ENCODE assay signal across 11 cellular contexts in the genomic region with DNA sequence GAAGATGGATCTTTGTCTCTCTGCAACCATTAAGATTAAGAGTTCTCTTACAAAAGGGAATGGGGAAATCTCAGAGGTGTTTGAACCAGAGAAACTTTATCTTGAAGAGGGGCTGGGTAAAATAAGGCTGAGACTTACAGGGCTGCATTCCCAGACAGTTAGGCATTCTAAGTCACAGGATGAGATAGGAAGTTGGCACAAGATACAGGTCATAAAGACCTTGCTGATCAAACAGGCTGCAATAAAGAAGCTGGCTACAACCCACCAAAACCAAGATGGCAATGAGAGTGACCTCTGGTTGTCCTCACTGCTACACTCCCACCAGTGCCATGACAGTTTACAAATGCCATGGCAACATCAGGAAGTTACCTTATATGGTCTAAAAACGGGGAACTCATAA. TPM values are rescaled to one million over a fixed set of nuclear protein-coding genes. Genes with fewer than 3 reads are reported as not detected.
DNase-seq lines count a peak whose midpoint lies in the region; TF ChIP-seq lines count a peak whose summit lies in the region.
"Not testable (repeated sequence)": the region's sequence is repeated elsewhere in the genome, so short reads cannot be mapped to it uniquely, and the experiment has no call there.
"Had no signal": no experiment of that assay in that cellular context is flagged by ENCODE, and none has a peak within 500 bp of the region (broad histone marks: within the 10 kb centered on the region; RNA-seq: fewer than 3 reads in every experiment).

No MANE protein-coding gene starts in this region.

- not testable (repeated sequence) for TF ChIP-seq CTCF in Caco-2 (IDR thresholded peaks at IDR 0.05; ENCODE audit: insufficient read depth in 1 of 2, low read depth in 1 of 2, low read length in 1 of 2, severe bottlenecking in 1 of 2, unreplicated experiment in 1 of 2); VCaP (conservative IDR thresholded peaks at IDR 0.05); mammary epithelial cell (conservative IDR thresholded peaks at IDR 0.05 in 1 of 2, IDR thresholded peaks at IDR 0.05 in 1 of 2; ENCODE audit: extremely low read depth in 1 of 2, insufficient read depth in 1 of 2, low read depth in 1 of 2, low read length in 2 of 2); esophagus squamous epithelium (IDR thresholded peaks at IDR 0.05); osteoblast (IDR thresholded peaks at IDR 0.05; ENCODE audit: extremely low read depth, low read depth, low read length); type B pancreatic cell (conservative IDR thresholded peaks at IDR 0.05)

- intact Hi-C loops in Caco-2 (cut with micrococcal nuclease; ENCODE audit: unreplicated experiment); esophagus squamous epithelium (cut with DNase I): not testable (repeated sequence)
- intact Hi-C loops in mammary epithelial cell (cut with micrococcal nuclease), result loop anchor here (5.0 kb wide), 4 partner anchors 110 to 270 kb away; a partner anchor contains a TSS

- H3K4me1 Mint-ChIP-seq in Caco-2 (ENCODE audit: low read depth, unreplicated experiment), result peaks cover 25% of the 10 kb centered on the region
- not testable (repeated sequence) for H3K4me1 Mint-ChIP-seq in type B pancreatic cell (ENCODE audit: unreplicated experiment)

- 63% methylated on average over 1 of the region's 1 CpG for WGBS in mammary epithelial cell (ENCODE audit: low coverage, missing lambda C conversion rate)
- 40 to 63% methylated on average over 1 of the region's 1 CpG for WGBS in esophagus squamous epithelium, 2 donors

- H3K4me1 ChIP-seq in Caco-2 (peaks cover 51% of the 10 kb centered on the region), mammary epithelial cell (ENCODE audit: insufficient read depth, low read length) (peaks cover 22% of the 10 kb centered on the region), esophagus squamous epithelium (peaks cover 0 to 20% (median 5%) of the 10 kb centered on the region in 3 donors), osteoblast (ENCODE audit: insufficient read depth, low read length) (peaks cover 18% of the 10 kb centered on the region)

- H3K27ac ChIP-seq in VCaP (peak overlapping the region; percentile 44; the same call in 1 of the 2 replicates), mammary epithelial cell (ENCODE audit: insufficient read depth, low read depth, low read length) (peak overlapping the region; percentile 62), esophagus squamous epithelium (peak overlapping the region; percentile 36 to 73 (median 68)), osteoblast (ENCODE audit: low read depth, low read length) (peak overlapping the region; percentile 77)

- not testable (repeated sequence) for H3K36me3 Mint-ChIP-seq in Caco-2 (ENCODE audit: insufficient read depth, unreplicated experiment); type B pancreatic cell

- H3K36me3 ChIP-seq in Caco-2 (ENCODE audit: control insufficient read depth, insufficient read depth, low read length); MG63; mammary epithelial cell (ENCODE audit: insufficient read depth, low read length); esophagus squamous epithelium; osteoblast (ENCODE audit: insufficient read depth, low read length): not testable (repeated sequence)

- H3K4me3 ChIP-seq in Caco-2 (ENCODE audit: low read depth, low read length); MG63; mammary epithelial cell (replicated peaks in 1 of 3; ENCODE audit: insufficient read depth in 1 of 3, low read depth in 2 of 3, low read length in 3 of 3); esophagus squamous epithelium; osteoblast (ENCODE audit: insufficient read depth, low read length): not testable (repeated sequence)

- not testable (repeated sequence) for H3K9ac ChIP-seq in mammary epithelial cell (ENCODE audit: insufficient read depth, low read length)

- H3K27ac Mint-ChIP-seq in Caco-2 (ENCODE audit: unreplicated experiment) (peak overlapping the region; percentile 34), type B pancreatic cell (peak overlapping the region; percentile 86)

- not testable (repeated sequence) for H4K20me1 ChIP-seq in mammary epithelial cell (ENCODE audit: insufficient read depth, low read length); osteoblast (ENCODE audit: insufficient read depth, low read length)

- H3K9me3 ChIP-seq in Caco-2; MG63; mammary epithelial cell (replicated peaks; ENCODE audit: insufficient read depth, low read length); esophagus squamous epithelium; osteoblast (ENCODE audit: low read depth, low read length): not testable (repeated sequence)

- not testable (repeated sequence) for H3K27me3 ChIP-seq in Caco-2 (replicated peaks; ENCODE audit: control insufficient read depth, insufficient read depth, low read length); MG63; mammary epithelial cell (ENCODE audit: insufficient read depth, low read length); esophagus squamous epithelium; osteoblast (ENCODE audit: insufficient read depth, low read length)

- POLR2A ChIA-PET in Caco-2 (lab: Charles Lee), result not testable (repeated sequence)

- CTCF ChIA-PET in Caco-2 (lab: Charles Lee); mammary epithelial cell (lab: Charles Lee; ENCODE audit: low non-redundant PET): not testable (repeated sequence)

- in situ Hi-C loops in mammary epithelial cell (cut with MboI; ENCODE audit: low sequenced_read_pairs in 2 of 2), result not testable (repeated sequence)

- H3K4me2 ChIP-seq in mammary epithelial cell (ENCODE audit: insufficient read depth, low read depth, low read length); osteoblast (ENCODE audit: insufficient read depth, low read length): not testable (repeated sequence)

- H3K27me3 Mint-ChIP-seq in Caco-2 (ENCODE audit: insufficient read depth, unreplicated experiment); type B pancreatic cell: not testable (repeated sequence)

- BruUV-seq in Caco-2 (replicated peaks; lab: Mats Ljungman, UMichigan); mammary epithelial cell (replicated peaks; lab: Mats Ljungman, UMichigan): not testable (repeated sequence)

- not testable (repeated sequence) for H3K79me2 ChIP-seq in mammary epithelial cell (ENCODE audit: insufficient read depth, low read length); osteoblast (ENCODE audit: insufficient read depth, low read length)

- H2AFZ ChIP-seq in mammary epithelial cell (ENCODE audit: low read depth, low read length), result peak overlapping the region; percentile 57
- H2AFZ ChIP-seq in osteoblast (ENCODE audit: low read length), result not testable (repeated sequence)

- not testable (repeated sequence) for TF ChIP-seq POLR2A in esophagus squamous epithelium (IDR thresholded peaks at IDR 0.05)

- dilution Hi-C loops in mammary epithelial cell (cut with HindIII; ENCODE audit: low sequenced_read_pairs), result not testable (repeated sequence)

- not testable (repeated sequence) for H3K9me3 Mint-ChIP-seq in Caco-2 (ENCODE audit: unreplicated experiment); type B pancreatic cell

- not testable (repeated sequence) for DNase-seq in Caco-2; esophagus squamous epithelium (lab: John Stamatoyannopoulos, UW); osteoblast (ENCODE audit: insufficient read length, low spot score, missing footprints); type B pancreatic cell (ENCODE audit: extremely low spot score, unreplicated experiment)
- DNase-seq in MG63 (peak; percentile 30), mammary epithelial cell (peak; percentile 18), iris pigment epithelial cell (ENCODE audit: low read depth) (peak; percentile 15)

- H3K4me3 Mint-ChIP-seq in Caco-2 (ENCODE audit: unreplicated experiment); type B pancreatic cell: not testable (repeated sequence)

RNA-seq across cellular contexts. Expression of a gene that starts 21.0 kb away (rescaled TPM):
- total RNA-seq in Caco-2 (2022) (0.19 TPM in 1 of 2 replicates, not detected in the other), mammary epithelial cell (not detected), esophagus squamous epithelium (not detected), osteoblast (under 0.01 TPM in 2 replicates), type B pancreatic cell (ENCODE audit: low replicate concordance) (not detected in 2 replicates)
- not detected in 2 replicates for total RNA-seq in MG63 (2014; rRNA removed; shearing (Covaris generic); ENCODE audit: low replicate concordance)
- polyA plus RNA-seq in mammary epithelial cell, result not detected
- not detected for polyA minus RNA-seq in mammary epithelial cell
- total RNA-seq: CD8-positive, alpha-beta T cell; Peyer's patch had no signal
- polyA plus RNA-seq: AG04450 had no signal
